1 cellular context compared by ENCODE assay signal in the genomic region with DNA sequence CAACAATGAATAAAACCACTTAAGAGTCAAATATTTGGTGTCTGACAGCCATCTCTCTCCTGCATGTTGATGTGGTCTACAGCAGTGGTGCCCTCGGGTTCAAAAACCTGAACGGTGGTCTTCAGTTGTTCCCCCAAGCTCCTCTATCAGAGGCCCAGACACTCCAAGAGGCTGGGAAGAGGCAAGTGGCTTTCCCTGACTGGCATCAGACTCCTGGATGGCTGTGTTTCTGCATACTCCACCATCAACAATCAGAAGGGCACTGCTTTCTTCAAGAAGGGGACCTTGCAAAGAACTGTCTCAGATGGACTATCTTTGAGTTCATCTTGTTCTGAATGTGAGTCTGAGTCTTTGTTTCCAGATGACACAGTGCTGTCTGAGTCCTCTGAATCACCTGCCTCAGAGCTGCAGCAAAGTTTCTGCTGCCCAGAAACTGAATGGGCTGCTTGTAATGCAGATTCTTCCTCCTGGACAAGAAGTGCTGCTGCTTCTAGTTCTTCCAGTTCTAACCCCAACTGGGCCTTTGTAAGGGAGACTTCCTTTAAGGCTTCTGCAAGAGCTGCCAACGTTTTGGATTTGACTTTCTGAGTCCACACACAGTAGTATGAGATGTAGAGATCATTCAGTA.
TF ChIP-seq lines count a peak whose summit lies in the region.

No MANE protein-coding gene starts in this region.

TF ChIP-seq in HEK293T, 16 proteins besides CTCF, POLR2A, EP300 and RAD21 (continued from another document):
- TF ChIP-seq SUZ12 (IDR thresholded peaks at IDR 0.05) (no peak), FOXK2 (IDR thresholded peaks at IDR 0.05) (no peak), FOXA1 (IDR thresholded peaks at IDR 0.05) (no peak), LEF1 (IDR thresholded peaks at IDR 0.05; ENCODE audit: borderline replicate concordance) (no peak), CTBP1 (IDR thresholded peaks at IDR 0.05; ENCODE audit: borderline replicate concordance) (no peak), SP1 (IDR thresholded peaks at IDR 0.05) (no peak), NFRKB (IDR thresholded peaks at IDR 0.05) (no peak), ARNT (IDR thresholded peaks at IDR 0.05) (no peak)
